ENCODE assay signal across 18 cellular contexts in genomic region chr16:35150805-35151312, GRCh38.
A peak's percentile ranks its signal among the peaks of the same experiment; 100 is the strongest.
DNase-seq lines count a peak whose midpoint lies in the region; ATAC-seq and TF ChIP-seq lines count a peak whose summit lies in the region.
"Had no signal": no experiment of that assay in that cellular context is flagged by ENCODE, and none has a peak within 500 bp of the region (broad histone marks: within the 10 kb centered on the region; RNA-seq: fewer than 3 reads in every experiment).

No MANE protein-coding gene starts in this region.

- no peaks in the 10 kb centered on the region for H3K36me3 Mint-ChIP-seq in stimulated activated memory B cell treated with anti-CD40 and anti-IgM and Interleukin-4, amounts not matched to agents 10 μg/mL and 1 μg/mL and 100 μg/mL, for 72 hours
- H3K36me3 Mint-ChIP-seq: CD4-positive, CD25-positive, alpha-beta regulatory T cell; CD8-positive, alpha-beta T cell had no signal

- in situ Hi-C loops in GM13976 (cut with MboI; ENCODE audit: low sequenced_read_pairs, unreplicated experiment) = no loop called here

- peaks cover 8% of the 10 kb centered on the region for H3K9me3 Mint-ChIP-seq in stimulated activated memory B cell treated with anti-CD40 and anti-IgM and Interleukin-4, amounts not matched to agents 10 μg/mL and 1 μg/mL and 100 μg/mL, for 72 hours

- no peak overlapping the region for H3K4me3 Mint-ChIP-seq in stimulated activated memory B cell treated with anti-CD40 and anti-IgM and Interleukin-4, amounts not matched to agents 10 μg/mL and 1 μg/mL and 100 μg/mL, for 72 hours
- H3K4me3 Mint-ChIP-seq: CD4-positive, CD25-positive, alpha-beta regulatory T cell; CD8-positive, alpha-beta T cell; HFFc6 had no signal

- H3K4me3 ChIP-seq in coronary artery = no peak overlapping the region
- H3K4me3 ChIP-seq: GM12878, HAP-1 had no signal

- ATAC-seq in stimulated activated memory B cell treated with anti-CD40 and anti-IgM and Interleukin-4, amounts not matched to agents 10 μg/mL and 1 μg/mL and 100 μg/mL, for 72 hours = peak; percentile 5
- ATAC-seq: CD8-positive, alpha-beta T cell; GM12878 had no signal

- TF ChIP-seq CTCF in GM13976 (IDR thresholded peaks at IDR 0.05; ENCODE audit: borderline replicate concordance, control extremely low read depth, extremely low read depth, insufficient read depth, missing control alignments) = no peak
- TF ChIP-seq CTCF in coronary artery (IDR thresholded peaks at IDR 0.05) = no peak

- H3K27ac Mint-ChIP-seq in stimulated activated memory B cell treated with anti-CD40 and anti-IgM and Interleukin-4, amounts not matched to agents 10 μg/mL and 1 μg/mL and 100 μg/mL, for 72 hours = no peak overlapping the region
- H3K27ac Mint-ChIP-seq: CD4-positive, CD25-positive, alpha-beta regulatory T cell; CD8-positive, alpha-beta T cell; HFFc6 had no signal

- no peak overlapping the region for H3K27ac ChIP-seq in coronary artery
- H3K27ac ChIP-seq: C4-2B had no signal

- H3K4me1 Mint-ChIP-seq in stimulated activated memory B cell treated with anti-CD40 and anti-IgM and Interleukin-4, amounts not matched to agents 10 μg/mL and 1 μg/mL and 100 μg/mL, for 72 hours = no peaks in the 10 kb centered on the region
- H3K4me1 Mint-ChIP-seq: CD4-positive, CD25-positive, alpha-beta regulatory T cell had no signal

- DNase-seq in GM13976 (ENCODE audit: low spot score) = peak; percentile 1
- DNase-seq in coronary artery (ENCODE audit: low spot score) = peak; percentile 64
- DNase-seq in mesenteric fat pad (ENCODE audit: low spot score) = peak; percentile 78
- no peak for DNase-seq in DMS153 (lab: John Stamatoyannopoulos, UW)
- no peak for DNase-seq in C1 segment of cervical spinal cord (lab: John Stamatoyannopoulos, UW)
- no peak for DNase-seq in middle frontal gyrus (ENCODE audit: extremely low spot score, low spot score)
- DNase-seq: Caco-2; CD4-positive, CD25-positive, alpha-beta regulatory T cell; CD8-positive, alpha-beta T cell; DMS79; EL; GDM1; GOT3; HFFc6 had no signal

- no peaks in the 10 kb centered on the region for H3K27me3 Mint-ChIP-seq in stimulated activated memory B cell treated with anti-CD40 and anti-IgM and Interleukin-4, amounts not matched to agents 10 μg/mL and 1 μg/mL and 100 μg/mL, for 72 hours
- H3K27me3 Mint-ChIP-seq: CD4-positive, CD25-positive, alpha-beta regulatory T cell had no signal

Comparison
In these comparisons a context has a peak if more than half of its experiments do, and no peak if none do; other contexts are left out.
1. DNase-seq: peak in GM13976 (single experiment), coronary artery (single experiment) and mesenteric fat pad (single experiment); none in DMS153 (single experiment), C1 segment of cervical spinal cord (0 of 14) and middle frontal gyrus (single experiment).